Comparison of ENCODE assay signal across 10 cellular contexts in genomic region chr17:64240261-64240740, GRCh38. TPM values are rescaled to one million over a fixed set of nuclear protein-coding genes. Genes with fewer than 3 reads are reported as not detected.
DNase-seq lines count a peak whose midpoint lies in the region; ATAC-seq and TF ChIP-seq lines count a peak whose summit lies in the region.
"Had no signal": no experiment of that assay in that cellular context is flagged by ENCODE, and none has a peak within 500 bp of the region (broad histone marks: within the 10 kb centered on the region; RNA-seq: fewer than 3 reads in every experiment).

No MANE protein-coding gene starts in this region.

- peaks cover 3% of the 10 kb centered on the region; the same call in 1 of the 2 replicates for H3K27me3 Mint-ChIP-seq in HFFc6 (ENCODE audit: insufficient read depth)
- no peaks in the 10 kb centered on the region for H3K27me3 Mint-ChIP-seq in activated CD4-positive, alpha-beta T cell treated with anti-CD3 and anti-CD28 coated beads for 36 hours
- H3K27me3 Mint-ChIP-seq: activated CD4-positive, alpha-beta memory T cell treated with anti-CD3 and anti-CD28 coated beads for 36 hours had no signal

- CTCF ChIA-PET in activated CD4-positive, alpha-beta T cell treated with anti-CD3 and anti-CD28 coated beads for 36 hours (lab: Charles Lee): no interaction called here

- peak; percentile 9 for DNase-seq in HFFc6
- DNase-seq in dedifferentiated amniotic fluid mesenchymal stem cell (ENCODE audit: extremely low spot score): peak; percentile 38
- no peak for DNase-seq in kidney epithelial cell (ENCODE audit: low read depth)
- no peak for DNase-seq in activated CD4-positive, alpha-beta T cell treated with anti-CD3 and anti-CD28 coated beads for 36 hours
- no peak for DNase-seq in SIG-M5 (lab: John Stamatoyannopoulos, UW)
- DNase-seq in effector CD8-positive, alpha-beta T cell (lab: John Stamatoyannopoulos, UW): no peak
- DNase-seq: activated CD4-positive, alpha-beta memory T cell treated with anti-CD3 and anti-CD28 coated beads for 36 hours; DMS79 treated with DMSO at 0.1 percent for 48 hours had no signal

- intact Hi-C loops in activated CD4-positive, alpha-beta T cell treated with anti-CD3 and anti-CD28 coated beads for 36 hours (cut with DNase I, micrococcal nuclease): no loop called here

- H3K4me3 Mint-ChIP-seq in HFFc6: peak overlapping the region; percentile 74
- H3K4me3 Mint-ChIP-seq in activated CD4-positive, alpha-beta T cell treated with anti-CD3 and anti-CD28 coated beads for 36 hours: no peak overlapping the region
- H3K4me3 Mint-ChIP-seq: activated CD4-positive, alpha-beta memory T cell treated with anti-CD3 and anti-CD28 coated beads for 36 hours had no signal

- POLR2A ChIA-PET in activated CD4-positive, alpha-beta T cell treated with anti-CD3 and anti-CD28 coated beads for 36 hours (lab: Charles Lee): interaction anchor here (0.9 kb wide), 1 partner anchor 23 kb away, joined by 3 read pairs; no protein-coding TSS in a partner anchor

- H3K4me1 Mint-ChIP-seq in HFFc6 (ENCODE audit: low read depth): peaks cover 69% of the 10 kb centered on the region
- H3K4me1 Mint-ChIP-seq in activated CD4-positive, alpha-beta T cell treated with anti-CD3 and anti-CD28 coated beads for 36 hours: peaks cover 45% of the 10 kb centered on the region

- peak overlapping the region; percentile 81 for H3K27ac Mint-ChIP-seq in HFFc6
- H3K27ac Mint-ChIP-seq in activated CD4-positive, alpha-beta T cell treated with anti-CD3 and anti-CD28 coated beads for 36 hours: no peak overlapping the region
- H3K27ac Mint-ChIP-seq: activated CD4-positive, alpha-beta memory T cell treated with anti-CD3 and anti-CD28 coated beads for 36 hours had no signal

- H3K4me3 ChIP-seq in kidney epithelial cell (ENCODE audit: low read depth, low read length): no peak overlapping the region
- H3K4me3 ChIP-seq in skin epidermis: no peak overlapping the region

- H3K9me3 Mint-ChIP-seq in HFFc6: no peaks in the 10 kb centered on the region
- no peaks in the 10 kb centered on the region for H3K9me3 Mint-ChIP-seq in activated CD4-positive, alpha-beta T cell treated with anti-CD3 and anti-CD28 coated beads for 36 hours (ENCODE audit: low read depth)
- H3K9me3 Mint-ChIP-seq: activated CD4-positive, alpha-beta memory T cell treated with anti-CD3 and anti-CD28 coated beads for 36 hours had no signal

- H3K36me3 ChIP-seq in kidney epithelial cell (ENCODE audit: control insufficient read depth, insufficient read depth, low read length): no peaks in the 10 kb centered on the region

- peak overlapping the region in 11 of 21 experiments; percentile 10 to 73 (median 37) for H3K27ac ChIP-seq in skin epidermis

- H3K36me3 Mint-ChIP-seq in HFFc6 (ENCODE audit: low read depth): peaks cover 10% of the 10 kb centered on the region
- peaks cover 5% of the 10 kb centered on the region for H3K36me3 Mint-ChIP-seq in activated CD4-positive, alpha-beta T cell treated with anti-CD3 and anti-CD28 coated beads for 36 hours (ENCODE audit: low read depth)
- H3K36me3 Mint-ChIP-seq: activated CD4-positive, alpha-beta memory T cell treated with anti-CD3 and anti-CD28 coated beads for 36 hours had no signal

- no peaks in the 10 kb centered on the region for H3K27me3 ChIP-seq in kidney epithelial cell (ENCODE audit: control insufficient read depth, insufficient read depth, low read length)

- no peak for ATAC-seq in GM19452 (IDR thresholded peaks at IDR 0.05; ENCODE audit: unreplicated experiment)
- ATAC-seq in activated CD4-positive, alpha-beta T cell treated with anti-CD3 and anti-CD28 coated beads for 36 hours: no peak

- TF ChIP-seq CTCF in HFFc6 (IDR thresholded peaks at IDR 0.05) (peak; percentile 36), kidney epithelial cell (IDR thresholded peaks at IDR 0.05; ENCODE audit: insufficient read depth, low read length, poor library complexity, severe bottlenecking) (peak; percentile 4)

RNA-seq across cellular contexts. Expression of gene TEX2, which starts 22.8 kb away (rescaled TPM):
- 10 to 100 TPM; 41.2 to 58.7 (median 44.4) TPM for total RNA-seq in HFFc6 (2021; fragmentation: NEBNext Ultra II Directional; extraction: Animal tissue kit (Norgen Biotek cat#: 25700))
- 16.5 and 19.0 TPM in 2 replicates for total RNA-seq in kidney epithelial cell
- 10 to 100 TPM; 15.2 to 15.8 TPM for total RNA-seq in activated CD4-positive, alpha-beta T cell treated with anti-CD3 and anti-CD28 coated beads for 36 hours

Comparison
In these comparisons a context has a peak if more than half of its experiments do, and no peak if none do; other contexts are left out.
1. DNase-seq: peak in HFFc6 (single experiment) and dedifferentiated amniotic fluid mesenchymal stem cell (single experiment); none in kidney epithelial cell (single experiment), activated CD4-positive, alpha-beta T cell treated with anti-CD3 and anti-CD28 coated beads for 36 hours (single experiment), SIG-M5 (single experiment) and effector CD8-positive, alpha-beta T cell (single experiment).